19 cellular contexts compared by ENCODE assay signal in genomic region chr2:53028259-53028658, GRCh38.
DNase-seq lines count a peak whose midpoint lies in the region; ATAC-seq and TF ChIP-seq lines count a peak whose summit lies in the region.
"Had no signal": no experiment of that assay in that cellular context is flagged by ENCODE, and none has a peak within 500 bp of the region (broad histone marks: within the 10 kb centered on the region; RNA-seq: fewer than 3 reads in every experiment).

No MANE protein-coding gene starts in this region.

- H4K20me1 ChIP-seq in SK-N-SH (ENCODE audit: insufficient read depth) (no peaks in the 10 kb centered on the region), MM.1S (ENCODE audit: insufficient read depth, low read length) (no peaks in the 10 kb centered on the region)

- H3K9ac ChIP-seq in liver (ENCODE audit: low read depth in 1 of 2, low read length in 2 of 2) (no peak overlapping the region), SK-N-SH (no peak overlapping the region), MM.1S (ENCODE audit: low read length) (no peak overlapping the region)
- H3K9ac ChIP-seq: parathyroid adenoma had no signal

- H3K27me3 ChIP-seq in liver (ENCODE audit: control insufficient read depth in 4 of 4, insufficient read depth in 4 of 4, low read length in 3 of 4) (no peaks in the 10 kb centered on the region), right lobe of liver (no peaks in the 10 kb centered on the region), SK-N-SH (ENCODE audit: insufficient read depth) (no peaks in the 10 kb centered on the region), MM.1S (replicated peaks; ENCODE audit: insufficient read depth, low read length) (no peaks in the 10 kb centered on the region)
- H3K27me3 ChIP-seq: suprapubic skin had no signal

- no peaks in the 10 kb centered on the region for H3F3A ChIP-seq in SK-N-SH (replicated peaks; ENCODE audit: insufficient read depth)
- no peaks in the 10 kb centered on the region for H3F3A ChIP-seq in MM.1S (ENCODE audit: insufficient read depth, low read length)

- H3K4me3 Mint-ChIP-seq in endothelial cell (ENCODE audit: unreplicated experiment): no peak overlapping the region
- H3K4me3 Mint-ChIP-seq: activated naive CD4-positive, alpha-beta T cell treated with anti-CD3 and anti-CD28 coated beads, Interleukin-2, amount 50 U/mL, for 24 hours; B cell had no signal

- no peak for TF ChIP-seq EP300 in SK-N-SH (IDR thresholded peaks at IDR 0.05; ENCODE audit: borderline replicate concordance in 1 of 2, low read depth in 1 of 2, low read length in 1 of 2)

- no peak for TF ChIP-seq CTCF in liver (IDR thresholded peaks at IDR 0.05; ENCODE audit: low read depth, low read length, missing input control)
- no peak for TF ChIP-seq CTCF in right lobe of liver (IDR thresholded peaks at IDR 0.05)
- no peak for TF ChIP-seq CTCF in SK-N-SH (IDR thresholded peaks at IDR 0.05)
- TF ChIP-seq CTCF in endothelial cell (IDR thresholded peaks at IDR 0.05; ENCODE audit: unreplicated experiment): no peak
- TF ChIP-seq CTCF in MM.1S (IDR thresholded peaks at IDR 0.05; ENCODE audit: low read length): no peak

- H3K27ac ChIP-seq in liver (ENCODE audit: low read depth in 1 of 2, low read length in 2 of 2) (no peak overlapping the region), right lobe of liver (no peak overlapping the region), SK-N-SH (ENCODE audit: low read depth in 2 of 2, low read length in 1 of 2) (no peak overlapping the region), MM.1S (ENCODE audit: low read length) (no peak overlapping the region)
- H3K27ac ChIP-seq: parathyroid adenoma, suprapubic skin had no signal

- no peaks in the 10 kb centered on the region for H3K36me3 ChIP-seq in liver (ENCODE audit: control insufficient read depth in 4 of 4, insufficient read depth in 3 of 4, low read depth in 1 of 4, low read length in 3 of 4)
- no peaks in the 10 kb centered on the region for H3K36me3 ChIP-seq in right lobe of liver
- H3K36me3 ChIP-seq in SK-N-SH (replicated peaks in 1 of 2; ENCODE audit: control insufficient read depth in 1 of 2, insufficient read depth in 2 of 2, low read length in 1 of 2): no peaks in the 10 kb centered on the region
- no peaks in the 10 kb centered on the region for H3K36me3 ChIP-seq in MM.1S (replicated peaks; ENCODE audit: insufficient read depth, low read length)
- H3K36me3 ChIP-seq: suprapubic skin had no signal

- H3K27me3 Mint-ChIP-seq in endothelial cell (ENCODE audit: unreplicated experiment): no peaks in the 10 kb centered on the region
- H3K27me3 Mint-ChIP-seq: activated naive CD4-positive, alpha-beta T cell treated with anti-CD3 and anti-CD28 coated beads, Interleukin-2, amount 50 U/mL, for 24 hours; B cell had no signal

- CTCF ChIA-PET in SK-N-SH (lab: Yijun Ruan, JAX): no interaction called here

- H3K79me2 ChIP-seq in SK-N-SH (ENCODE audit: insufficient read depth): no peaks in the 10 kb centered on the region
- H3K79me2 ChIP-seq in MM.1S (ENCODE audit: low read length): no peaks in the 10 kb centered on the region
- H3K79me2 ChIP-seq: parathyroid adenoma had no signal

- H2AFZ ChIP-seq in SK-N-SH (ENCODE audit: low read depth): no peak overlapping the region
- H2AFZ ChIP-seq in MM.1S (ENCODE audit: low read length): no peak overlapping the region
- H2AFZ ChIP-seq: parathyroid adenoma had no signal

- H3K9me2 ChIP-seq in SK-N-SH: no peaks in the 10 kb centered on the region
- H3K9me2 ChIP-seq in MM.1S (replicated peaks; ENCODE audit: insufficient read depth, low read length): no peaks in the 10 kb centered on the region

- peaks cover 11% of the 10 kb centered on the region for H3K4me1 Mint-ChIP-seq in endothelial cell (ENCODE audit: unreplicated experiment)
- H3K4me1 Mint-ChIP-seq: activated naive CD4-positive, alpha-beta T cell treated with anti-CD3 and anti-CD28 coated beads, Interleukin-2, amount 50 U/mL, for 24 hours; B cell had no signal

- TF ChIP-seq RAD21 in liver (IDR thresholded peaks at IDR 0.05): no peak
- TF ChIP-seq RAD21 in SK-N-SH (IDR thresholded peaks at IDR 0.05; ENCODE audit: low read length): no peak

- intact Hi-C loops in right lobe of liver (cut with DNase I): no loop called here

- H3K4me1 ChIP-seq in liver (ENCODE audit: control insufficient read depth in 4 of 4, insufficient read depth in 4 of 4, low read length in 3 of 4) (no peaks in the 10 kb centered on the region), right lobe of liver (no peaks in the 10 kb centered on the region), SK-N-SH (ENCODE audit: control insufficient read depth in 1 of 2, insufficient read depth in 2 of 2, low read depth in 1 of 2, low read length in 1 of 2) (no peaks in the 10 kb centered on the region), MM.1S (ENCODE audit: low read length) (no peaks in the 10 kb centered on the region)
- H3K4me1 ChIP-seq: parathyroid adenoma, suprapubic skin had no signal

- WGBS in liver: 37% methylated on average over 1 of the region's 1 CpG
- WGBS in right lobe of liver (ENCODE audit: insufficient coverage, low coverage, low lambda C conversion rate, missing lambda C conversion rate): 24% methylated on average over 1 of the region's 1 CpG
- WGBS in SK-N-SH (ENCODE audit: low lambda C conversion rate): 0% methylated on average over 1 of the region's 1 CpG

- no peak overlapping the region for H3K27ac Mint-ChIP-seq in endothelial cell (ENCODE audit: unreplicated experiment)
- H3K27ac Mint-ChIP-seq: activated naive CD4-positive, alpha-beta T cell treated with anti-CD3 and anti-CD28 coated beads, Interleukin-2, amount 50 U/mL, for 24 hours; B cell had no signal

- no peaks in the 10 kb centered on the region for H3K9me3 ChIP-seq in liver (ENCODE audit: control insufficient read depth in 4 of 4, low read length in 3 of 4)
- no peaks in the 10 kb centered on the region for H3K9me3 ChIP-seq in right lobe of liver
- no peaks in the 10 kb centered on the region for H3K9me3 ChIP-seq in SK-N-SH
- H3K9me3 ChIP-seq in MM.1S (replicated peaks; ENCODE audit: insufficient read depth, low read length): no peaks in the 10 kb centered on the region
- H3K9me3 ChIP-seq: mucosa of descending colon, suprapubic skin had no signal

- H3K4me2 ChIP-seq in SK-N-SH (no peak overlapping the region), MM.1S (ENCODE audit: low read depth, low read length) (no peak overlapping the region)

- no peaks in the 10 kb centered on the region for H3K36me3 Mint-ChIP-seq in endothelial cell (ENCODE audit: low read depth, unreplicated experiment)
- H3K36me3 Mint-ChIP-seq: activated naive CD4-positive, alpha-beta T cell treated with anti-CD3 and anti-CD28 coated beads, Interleukin-2, amount 50 U/mL, for 24 hours had no signal

- POLR2A ChIA-PET in SK-N-SH (lab: Yijun Ruan, JAX): no interaction called here

- ATAC-seq in right lobe of liver (no peak), HG03457 (IDR thresholded peaks at IDR 0.05; ENCODE audit: unreplicated experiment) (no peak)
- ATAC-seq: esophagus mucosa, mucosa of descending colon had no signal

- no peaks in the 10 kb centered on the region for H3K9me3 Mint-ChIP-seq in endothelial cell (ENCODE audit: unreplicated experiment)

- DNase-seq in right lobe of liver (no peak), amniotic epithelial cell (ENCODE audit: low read depth) (peak; percentile 68), iris pigment epithelial cell (ENCODE audit: low read depth) (peak; percentile 31), SK-N-SH (no peak), endothelial cell (ENCODE audit: low spot score) (no peak), MM.1S (no peak)
- DNase-seq: activated CD4-positive, CD25-positive, alpha-beta regulatory T cell; cortex of kidney; DMS153; mucosa of descending colon; NCI-H1092 treated with DMSO at 0.1 percent for 48 hours; NCI-H345 had no signal

- no peak for TF ChIP-seq POLR2A in right lobe of liver (IDR thresholded peaks at IDR 0.05)

- H3K4me3 ChIP-seq in liver (ENCODE audit: low read depth in 1 of 3, low read length in 3 of 3) (no peak overlapping the region), right lobe of liver (no peak overlapping the region), SK-N-SH (ENCODE audit: low read depth in 2 of 2, low read length in 1 of 2) (no peak overlapping the region), MM.1S (ENCODE audit: low read length) (no peak overlapping the region)
- H3K4me3 ChIP-seq: mucosa of descending colon, suprapubic skin had no signal

TF ChIP-seq in liver, 16 proteins besides CTCF, POLR2A, EP300 and RAD21 (continues in another document):
- TF ChIP-seq EGR1 (IDR thresholded peaks at IDR 0.05; ENCODE audit: low read depth in 2 of 2) (no peak), NR2F2 (IDR thresholded peaks at IDR 0.05) (peak; percentile 49)

TF ChIP-seq in SK-N-SH, 30 proteins besides CTCF, POLR2A, EP300 and RAD21 (continues in another document):
- no peak for TF ChIP-seq MEF2A (IDR thresholded peaks at IDR 0.05; ENCODE audit: borderline replicate concordance, low read depth)
- no peak for TF ChIP-seq GABPA (IDR thresholded peaks at IDR 0.05; ENCODE audit: low read depth)
- no peak for TF ChIP-seq EZH2phosphoT487 (IDR thresholded peaks at IDR 0.05; ENCODE audit: borderline replicate concordance, low read depth)
- TF ChIP-seq USF2 (IDR thresholded peaks at IDR 0.05; ENCODE audit: borderline replicate concordance, low read depth, low read length): no peak
- no peak for TF ChIP-seq TCF12 (IDR thresholded peaks at IDR 0.05)
- no peak for TF ChIP-seq ZBTB33 (IDR thresholded peaks at IDR 0.05; ENCODE audit: borderline replicate concordance, low read depth)

Comparison
In these comparisons a context has a peak if more than half of its experiments do, and no peak if none do; other contexts are left out.
1. DNase-seq: peak in amniotic epithelial cell (single experiment) and iris pigment epithelial cell (single experiment); none in right lobe of liver (0 of 3), SK-N-SH (single experiment), endothelial cell (single experiment) and MM.1S (single experiment).